Comparison of ENCODE assay signal across 15 cellular contexts in genomic region chr2:242069018-242069417, GRCh38.
DNase-seq lines count a peak whose midpoint lies in the region; FAIRE-seq and TF ChIP-seq lines count a peak whose summit lies in the region.
"Had no signal": no experiment of that assay in that cellular context is flagged by ENCODE, and none has a peak within 500 bp of the region (broad histone marks: within the 10 kb centered on the region; RNA-seq: fewer than 3 reads in every experiment).

No MANE protein-coding gene starts in this region.

- no peak overlapping the region for H3K23ac ChIP-seq in H1 (ENCODE audit: insufficient read length)

- TF ChIP-seq EP300 in H1 (IDR thresholded peaks at IDR 0.05; ENCODE audit: borderline replicate concordance in 1 of 2, low read depth in 2 of 2, low read length in 2 of 2) = no peak

- POLR2A ChIA-PET in H1 (lab: Charles Lee; ENCODE audit: partially characterized antibody) = no interaction called here

- no peak overlapping the region for H4K8ac ChIP-seq in H1 (ENCODE audit: extremely low read depth, insufficient read depth, low read length)

- H2BK20ac ChIP-seq in H1 (ENCODE audit: low read length) = no peak overlapping the region

- H4K20me1 ChIP-seq in GM23248 (ENCODE audit: insufficient read depth) (no peaks in the 10 kb centered on the region), H1 (replicated peaks in 1 of 2; ENCODE audit: control insufficient read depth in 1 of 2, insufficient read depth in 2 of 2, low read length in 2 of 2) (peaks cover 0 to 4% of the 10 kb centered on the region in 2 experiments)

- H3K18ac ChIP-seq in H1 (ENCODE audit: extremely low read depth, low read length) = no peak overlapping the region; the same call in 1 of the 2 replicates

- peaks cover 3% of the 10 kb centered on the region for H3K23me2 ChIP-seq in H1 (ENCODE audit: low read depth, low read length)

- CTCF ChIA-PET in H1 (lab: Charles Lee; ENCODE audit: partially characterized antibody) = no interaction called here

- TF ChIP-seq CTCF in H1 (IDR thresholded peaks at IDR 0.05; ENCODE audit: control extremely low read depth in 1 of 3, insufficient read depth in 1 of 3, low read depth in 1 of 3, low read length in 3 of 3) (no peak), GM13977 (IDR thresholded peaks at IDR 0.05; ENCODE audit: extremely low read depth, insufficient read depth, missing control alignments) (no peak)

- H3K4me3 ChIP-seq in GM23248 (no peak overlapping the region), H1 (ENCODE audit: extremely low read depth in 1 of 4, insufficient read depth in 2 of 4, low read depth in 3 of 4, low read length in 4 of 4) (no peak overlapping the region)
- H3K4me3 ChIP-seq: SJSA1 had no signal

- H2AFZ ChIP-seq in GM23248 = no peak overlapping the region
- H2AFZ ChIP-seq in H1 (ENCODE audit: low read length) = no peak overlapping the region

- H3K9ac ChIP-seq in GM23248 (no peak overlapping the region), H1 (replicated peaks in 1 of 4; ENCODE audit: extremely low read depth in 1 of 4, low read depth in 3 of 4, low read length in 3 of 4) (no peak overlapping the region)

- H3K4ac ChIP-seq in H1 (replicated peaks; ENCODE audit: insufficient read length, low read depth, low read length) = no peak overlapping the region

- H3K4me1 ChIP-seq in GM23248 (ENCODE audit: insufficient read depth) (peaks cover 14% of the 10 kb centered on the region), H1 (replicated peaks in 1 of 4; ENCODE audit: control insufficient read depth in 3 of 4, insufficient read depth in 4 of 4, low read length in 3 of 4) (peaks cover 3 to 13% (median 7%) of the 10 kb centered on the region in 4 experiments)

- H3K79me1 ChIP-seq in H1 (ENCODE audit: low read depth, low read length) = no peaks in the 10 kb centered on the region

- 94 to 96% methylated on average over 7 of the region's 7 CpGs for WGBS in GM23248 (ENCODE audit: low coverage in 1 of 2, low lambda C conversion rate in 2 of 2, missing lambda C conversion rate in 2 of 2), 2 experiments
- WGBS in H1 (ENCODE audit: extremely low coverage in 1 of 2, insufficient coverage in 1 of 2, insufficient read length in 1 of 2, insufficient replicate concordance in 2 of 2, low coverage in 1 of 2, low lambda C conversion rate in 2 of 2, missing lambda C conversion rate in 1 of 2), 2 experiments = 93% methylated on average over 6 of the region's 7 CpGs; no CpG with 5 or more reads in 1 of the 2 experiments

- H3K9me3 ChIP-seq in GM23248 (ENCODE audit: low read depth) (no peaks in the 10 kb centered on the region), H1 (ENCODE audit: insufficient read depth in 2 of 2, low read depth in 1 of 2, low read length in 1 of 2) (no peaks in the 10 kb centered on the region)
- H3K9me3 ChIP-seq: SJSA1 had no signal

- TF ChIP-seq POLR2A in H1 (IDR thresholded peaks at IDR 0.05; ENCODE audit: control extremely low read depth in 1 of 2, low read depth in 2 of 2, low read length in 2 of 2) = no peak

- H3K27me3 ChIP-seq in GM23248 (replicated peaks; ENCODE audit: insufficient read depth) (no peaks in the 10 kb centered on the region), H1 (replicated peaks in 1 of 4; ENCODE audit: control insufficient read depth in 3 of 4, extremely low read depth in 1 of 4, insufficient read depth in 3 of 4, low read length in 3 of 4) (no peaks in the 10 kb centered on the region; a peak in 1 of 7 replicates)
- H3K27me3 ChIP-seq: SJSA1 had no signal

- H3K27ac ChIP-seq in GM23248 = peak overlapping the region; percentile 45; the same call in 1 of the 2 replicates
- H3K27ac ChIP-seq in H1 (ENCODE audit: low read depth, low read length) = no peak overlapping the region
- H3K27ac ChIP-seq: C4-2B, SJSA1 had no signal

- H4K91ac ChIP-seq in H1 (replicated peaks; ENCODE audit: insufficient read length, low read length) = no peak overlapping the region

- H2AK5ac ChIP-seq in H1 (ENCODE audit: low read depth, low read length) = 0 out of 2 replicates have a peak overlapping the region, but pooled peaks have one; percentile 75

- H2BK12ac ChIP-seq in H1 (ENCODE audit: low read depth, low read length) = peak overlapping the region; percentile 27; the same call in 1 of the 2 replicates

- H3F3A ChIP-seq in GM23248 (ENCODE audit: insufficient read depth) = no peaks in the 10 kb centered on the region

- H2BK120ac ChIP-seq in H1 (replicated peaks; ENCODE audit: low read depth, low read length) = no peak overlapping the region

- H3K14ac ChIP-seq in H1 (ENCODE audit: insufficient read length) = no peak overlapping the region

- H4K5ac ChIP-seq in H1 (ENCODE audit: insufficient read length, low read depth, low read length) = no peak overlapping the region

- H3K79me2 ChIP-seq in GM23248 (ENCODE audit: insufficient read depth) (no peaks in the 10 kb centered on the region), H1 (ENCODE audit: control insufficient read depth in 1 of 2, insufficient read depth in 2 of 2, low read length in 2 of 2) (no peaks in the 10 kb centered on the region)

- H3K56ac ChIP-seq in H1 (replicated peaks; ENCODE audit: insufficient read length, low read depth, low read length) = no peak overlapping the region

- H3K9me2 ChIP-seq in GM23248 (ENCODE audit: insufficient read depth) = no peaks in the 10 kb centered on the region

- TF ChIP-seq RAD21 in H1 (IDR thresholded peaks at IDR 0.05 in 1 of 2, conservative IDR thresholded peaks at IDR 0.05 in 1 of 2; ENCODE audit: low read depth in 2 of 2, low read length in 2 of 2) = no peak

- DNase-seq in GM23248 (no peak), SK-MEL-5 (ENCODE audit: low read depth, low spot score) (peak; percentile 11), H1 (ENCODE audit: low read depth in 1 of 2, low spot score in 2 of 2) (no peak), retina (peak; percentile 29), G401 (ENCODE audit: low spot score) (no peak), GM13977 (ENCODE audit: low spot score) (no peak), hippocampal formation (lab: John Stamatoyannopoulos, UW) (no peak)
- DNase-seq: COR-L47, DMS153, NCI-H187, OCI-M1, RPMI8226 had no signal

- no peak overlapping the region for H2BK5ac ChIP-seq in H1 (ENCODE audit: low read depth, low read length)

- H3K4me2 ChIP-seq in GM23248 (ENCODE audit: unreplicated experiment) = no peak overlapping the region
- no peak overlapping the region for H3K4me2 ChIP-seq in H1 (ENCODE audit: insufficient read depth in 1 of 2, low read depth in 2 of 2, low read length in 2 of 2)

- no peak overlapping the region for H2BK15ac ChIP-seq in H1 (ENCODE audit: low read length)

- H3K36me3 ChIP-seq in GM23248 (ENCODE audit: low read depth) = no peaks in the 10 kb centered on the region
- H3K36me3 ChIP-seq in H1 (ENCODE audit: control insufficient read depth in 2 of 4, insufficient read depth in 4 of 4, low read length in 3 of 4) = no peaks in the 10 kb centered on the region
- H3K36me3 ChIP-seq: SJSA1 had no signal

- in situ Hi-C loops in GM23248 (cut with MboI) (no loop called here), SK-MEL-5 (cut with HindIII; ENCODE audit: low pct_unique_long_range_greater_than_20kb, low sequenced_read_pairs) (no loop called here), G401 (cut with HindIII; ENCODE audit: low sequenced_read_pairs) (no loop called here), GM13977 (cut with MboI; ENCODE audit: low pct_unique_long_range_greater_than_20kb, low sequenced_read_pairs, unreplicated experiment) (no loop called here)

- no peak for FAIRE-seq in H1 (lab: Jason Lieb, UNC)
- FAIRE-seq: GM19239 had no signal

TF ChIP-seq in H1, 55 proteins besides CTCF, POLR2A, EP300 and RAD21:
- no peak for TF ChIP-seq CBX8 (IDR thresholded peaks at IDR 0.05; ENCODE audit: borderline replicate concordance, low read depth, low read length)
- no peak for TF ChIP-seq CEBPB (IDR thresholded peaks at IDR 0.05; ENCODE audit: low read depth, low read length)
- TF ChIP-seq CREB1 (IDR thresholded peaks at IDR 0.05) = no peak
- TF ChIP-seq JUND (IDR thresholded peaks at IDR 0.05; ENCODE audit: low read length) = no peak
- TF ChIP-seq TAF1 (IDR thresholded peaks at IDR 0.05; ENCODE audit: low read depth, low read length) = no peak
- no peak for TF ChIP-seq TEAD4 (IDR thresholded peaks at IDR 0.05; ENCODE audit: low read depth, low read length)
TF ChIP-seq in H1: peak in this region for 0.

Comparison
In these comparisons a context has a peak if more than half of its experiments do, and no peak if none do; other contexts are left out.
1. DNase-seq: peak in SK-MEL-5 (single experiment) and retina (single experiment); none in GM23248 (single experiment), H1 (0 of 2), G401 (single experiment), GM13977 (single experiment) and hippocampal formation (0 of 2).